ENCODE assay signal across 10 cellular contexts in genomic region chr9:92295240-92295790, GRCh38. TPM values are rescaled to one million over a fixed set of nuclear protein-coding genes. Genes with fewer than 3 reads are reported as not detected.
DNase-seq lines count a peak whose midpoint lies in the region; ATAC-seq and TF ChIP-seq lines count a peak whose summit lies in the region.
"Had no signal": no experiment of that assay in that cellular context is flagged by ENCODE, and none has a peak within 500 bp of the region (broad histone marks: within the 10 kb centered on the region; RNA-seq: fewer than 3 reads in every experiment).

No MANE protein-coding gene starts in this region.

- ATAC-seq in DND-41 (ENCODE audit: insufficient read depth, low read depth) (no peak), HG03565 (IDR thresholded peaks at IDR 0.05; ENCODE audit: unreplicated experiment) (no peak), GM21528 (IDR thresholded peaks at IDR 0.05; ENCODE audit: low FRiP score, unreplicated experiment) (no peak)

- no peaks in the 10 kb centered on the region for H3K27me3 Mint-ChIP-seq in IgD-negative memory B cell
- H3K27me3 Mint-ChIP-seq in activated T-helper 1 cell treated with anti-CD3 and anti-CD28 coated beads, Interleukin-12 subunit alpha, Interleukin-12 subunit beta, Interleukin-2, Interleukin-4 antibody, amounts not matched to agents 30 ng/mL and 10 ng/mL and 1 ng/mL, durations not matched to agents 14 hours and 24 hours and 36 hours (ENCODE audit: insufficient read depth): no peaks in the 10 kb centered on the region
- no peaks in the 10 kb centered on the region for H3K27me3 Mint-ChIP-seq in nephron (ENCODE audit: low read depth)

- peak overlapping the region; percentile 82 for H3K27ac ChIP-seq in DND-41 (ENCODE audit: low read length)
- H3K27ac ChIP-seq: coronary artery had no signal

- H3K4me2 ChIP-seq in DND-41 (ENCODE audit: insufficient read depth, low read length): peak overlapping the region; percentile 88; the same call in 1 of the 2 replicates

- H3K9ac ChIP-seq in DND-41 (ENCODE audit: low read depth, low read length): peak overlapping the region; percentile 77

- H3K4me1 Mint-ChIP-seq in IgD-negative memory B cell: peaks cover 42 to 53% (median 52%) of the 10 kb centered on the region in 3 donors
- H3K4me1 Mint-ChIP-seq in activated T-helper 1 cell treated with anti-CD3 and anti-CD28 coated beads, Interleukin-12 subunit alpha, Interleukin-12 subunit beta, Interleukin-2, Interleukin-4 antibody, amounts not matched to agents 30 ng/mL and 10 ng/mL and 1 ng/mL, durations not matched to agents 14 hours and 24 hours and 36 hours (ENCODE audit: low read depth): peaks cover 61% of the 10 kb centered on the region
- peaks cover 30% of the 10 kb centered on the region for H3K4me1 Mint-ChIP-seq in nephron

- intact Hi-C loops in activated T-helper 1 cell treated with anti-CD3 and anti-CD28 coated beads, Interleukin-12 subunit alpha, Interleukin-12 subunit beta, Interleukin-2, Interleukin-4 antibody, amounts not matched to agents 30 ng/mL and 10 ng/mL and 1 ng/mL, durations not matched to agents 14 hours and 24 hours and 36 hours (cut with micrococcal nuclease): no loop called here

- peaks cover 16% of the 10 kb centered on the region; the same call in 1 of the 2 replicates for H4K20me1 ChIP-seq in DND-41 (ENCODE audit: insufficient read depth, low read length)

- H3K9me3 Mint-ChIP-seq in IgD-negative memory B cell (no peaks in the 10 kb centered on the region), nephron (no peaks in the 10 kb centered on the region)
- H3K9me3 Mint-ChIP-seq in activated T-helper 1 cell treated with anti-CD3 and anti-CD28 coated beads, Interleukin-12 subunit alpha, Interleukin-12 subunit beta, Interleukin-2, Interleukin-4 antibody, amounts not matched to agents 30 ng/mL and 10 ng/mL and 1 ng/mL, durations not matched to agents 14 hours and 24 hours and 36 hours: no peaks in the 10 kb centered on the region

- TF ChIP-seq CTCF in DND-41 (IDR thresholded peaks at IDR 0.05; ENCODE audit: borderline replicate concordance, extremely low read depth, low read length, poor library complexity, severe bottlenecking) (no peak), nephron (IDR thresholded peaks at IDR 0.05; ENCODE audit: unreplicated experiment in 3 of 3) (no peak)

- peaks cover 46% of the 10 kb centered on the region for H3K79me2 ChIP-seq in DND-41 (ENCODE audit: insufficient read depth, low read length)

- peaks cover 10% of the 10 kb centered on the region for H3K36me3 Mint-ChIP-seq in IgD-negative memory B cell
- peaks cover 39% of the 10 kb centered on the region for H3K36me3 Mint-ChIP-seq in activated T-helper 1 cell treated with anti-CD3 and anti-CD28 coated beads, Interleukin-12 subunit alpha, Interleukin-12 subunit beta, Interleukin-2, Interleukin-4 antibody, amounts not matched to agents 30 ng/mL and 10 ng/mL and 1 ng/mL, durations not matched to agents 14 hours and 24 hours and 36 hours (ENCODE audit: low read depth)
- peaks cover 36% of the 10 kb centered on the region for H3K36me3 Mint-ChIP-seq in nephron (ENCODE audit: low read depth)

- H3K27me3 ChIP-seq in DND-41 (ENCODE audit: insufficient read depth, low read length, poor library complexity): no peaks in the 10 kb centered on the region
- H3K27me3 ChIP-seq: tibial nerve had no signal

- H3K4me3 Mint-ChIP-seq in IgD-negative memory B cell (peak overlapping the region in 3 of 4 donors; percentile 12 to 77 (median 28)), nephron (peak overlapping the region; percentile 17 to 49 (median 41))
- H3K4me3 Mint-ChIP-seq in activated T-helper 1 cell treated with anti-CD3 and anti-CD28 coated beads, Interleukin-12 subunit alpha, Interleukin-12 subunit beta, Interleukin-2, Interleukin-4 antibody, amounts not matched to agents 30 ng/mL and 10 ng/mL and 1 ng/mL, durations not matched to agents 14 hours and 24 hours and 36 hours: peak overlapping the region; percentile 98

- peaks cover 54% of the 10 kb centered on the region for H3K36me3 ChIP-seq in DND-41 (ENCODE audit: insufficient read depth, low read length)

- H3K27ac Mint-ChIP-seq in IgD-negative memory B cell (peak overlapping the region in 1 of 3 donors; percentile 93), nephron (peak overlapping the region in 2 of 3 experiments; percentile 27)
- H3K27ac Mint-ChIP-seq in activated T-helper 1 cell treated with anti-CD3 and anti-CD28 coated beads, Interleukin-12 subunit alpha, Interleukin-12 subunit beta, Interleukin-2, Interleukin-4 antibody, amounts not matched to agents 30 ng/mL and 10 ng/mL and 1 ng/mL, durations not matched to agents 14 hours and 24 hours and 36 hours: peak overlapping the region; percentile 37

- H3K9me3 ChIP-seq in DND-41 (ENCODE audit: insufficient read depth, low read length, severe bottlenecking): no peaks in the 10 kb centered on the region
- H3K9me3 ChIP-seq: tibial nerve had no signal

- peaks cover 45% of the 10 kb centered on the region for H3K4me1 ChIP-seq in DND-41 (ENCODE audit: insufficient read depth, low read length)

- DNase-seq in DND-41: no peak
- DNase-seq in activated T-helper 1 cell treated with anti-CD3 and anti-CD28 coated beads, Interleukin-12 subunit alpha, Interleukin-12 subunit beta, Interleukin-2, Interleukin-4 antibody, amounts not matched to agents 30 ng/mL and 10 ng/mL and 1 ng/mL, durations not matched to agents 14 hours and 24 hours and 36 hours (ENCODE audit: low spot score): no peak
- no peak for DNase-seq in GM19238 (ENCODE audit: insufficient read length, low spot score)
- DNase-seq: activated gamma-delta T cell had no signal

- H2AFZ ChIP-seq in DND-41 (ENCODE audit: low read depth, low read length): no peak overlapping the region

- peak overlapping the region in 1 of 2 experiments; percentile 85; a peak in 1 of 4 replicates for H3K4me3 ChIP-seq in DND-41 (ENCODE audit: low read depth in 1 of 2, low read length in 2 of 2)

RNA-seq across cellular contexts. Expression of gene IARS1, which starts 1.8 kb away (rescaled TPM):
- 48.2 TPM for polyA plus RNA-seq in IgD-negative memory B cell
- 208 and 217 TPM in 2 replicates for total RNA-seq in activated T-helper 1 cell treated with anti-CD3 and anti-CD28 coated beads, Interleukin-12 subunit alpha, Interleukin-12 subunit beta, Interleukin-2, Interleukin-4 antibody, amounts not matched to agents 30 ng/mL and 10 ng/mL and 1 ng/mL, durations not matched to agents 14 hours and 24 hours and 36 hours

RNA-seq across cellular contexts. Expression of gene NOL8, which starts 29.8 kb away (rescaled TPM):
- 36.7 TPM for polyA plus RNA-seq in IgD-negative memory B cell
- 84.4 and 95.5 TPM in 2 replicates for total RNA-seq in activated T-helper 1 cell treated with anti-CD3 and anti-CD28 coated beads, Interleukin-12 subunit alpha, Interleukin-12 subunit beta, Interleukin-2, Interleukin-4 antibody, amounts not matched to agents 30 ng/mL and 10 ng/mL and 1 ng/mL, durations not matched to agents 14 hours and 24 hours and 36 hours

RNA-seq across cellular contexts. Expression of gene CENPP, which starts 30.4 kb away (rescaled TPM):
- 1.9 TPM for polyA plus RNA-seq in IgD-negative memory B cell
- 24.6 and 26.0 TPM in 2 replicates for total RNA-seq in activated T-helper 1 cell treated with anti-CD3 and anti-CD28 coated beads, Interleukin-12 subunit alpha, Interleukin-12 subunit beta, Interleukin-2, Interleukin-4 antibody, amounts not matched to agents 30 ng/mL and 10 ng/mL and 1 ng/mL, durations not matched to agents 14 hours and 24 hours and 36 hours

Comparison
In these comparisons a context has a peak if more than half of its experiments do, and no peak if none do; other contexts are left out.
1. H3K4me3 Mint-ChIP-seq: peak in every context shown above with its lines; median percentile 98 in activated T-helper 1 cell treated with anti-CD3 and anti-CD28 coated beads, Interleukin-12 subunit alpha, Interleukin-12 subunit beta, Interleukin-2, Interleukin-4 antibody, amounts not matched to agents 30 ng/mL and 10 ng/mL and 1 ng/mL, durations not matched to agents 14 hours and 24 hours and 36 hours; 41 in nephron; 28 in IgD-negative memory B cell.